25 cellular contexts compared by ENCODE assay signal in the genomic region with DNA sequence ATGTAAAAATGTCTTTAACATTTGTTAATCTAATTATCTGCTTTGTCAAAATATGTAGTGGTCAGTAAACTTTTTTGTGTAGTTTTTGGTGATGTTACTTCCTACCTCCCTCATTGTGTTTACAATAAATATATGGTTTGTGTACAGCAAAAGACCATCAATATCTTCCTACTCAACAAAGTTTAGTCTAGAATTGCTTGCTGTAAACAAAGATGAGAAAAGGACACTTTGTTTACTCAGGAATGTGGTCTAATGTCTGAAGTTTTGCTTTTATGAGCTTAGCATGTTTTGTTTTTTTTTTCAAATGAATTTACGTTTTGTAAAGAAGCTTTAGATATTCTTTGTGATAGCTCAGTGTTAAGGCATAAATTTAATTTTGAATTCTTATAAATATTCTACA.
"Had no signal": no experiment of that assay in that cellular context is flagged by ENCODE, and none has a peak within 500 bp of the region (broad histone marks: within the 10 kb centered on the region; RNA-seq: fewer than 3 reads in every experiment).

No MANE protein-coding gene starts in this region.

- H3K4me1 ChIP-seq: colonic mucosa, esophagus muscularis mucosa, esophagus squamous epithelium, foreskin keratinocyte, gastrocnemius medialis had no signal

- FAIRE-seq: colon, endothelial cell of umbilical vein, frontal cortex had no signal

- H3K4me3 ChIP-seq: colonic mucosa, coronary artery, dorsolateral prefrontal cortex, esophagus muscularis mucosa, esophagus squamous epithelium, gastrocnemius medialis, gastroesophageal sphincter, heart left ventricle had no signal

- H3K9me3 ChIP-seq: colonic mucosa, esophagus muscularis mucosa, esophagus squamous epithelium, gastrocnemius medialis, gastroesophageal sphincter had no signal

- DNase-seq: colonic mucosa; cortex of kidney; dermis blood vessel endothelial cell; dorsolateral prefrontal cortex; effector CD4-positive, alpha-beta T cell; effector CD8-positive, alpha-beta T cell; effector memory CD4-positive, alpha-beta T cell; effector memory CD8-positive, alpha-beta T cell; endodermal cell; erythroblast; esophagus squamous epithelium; foreskin fibroblast; foreskin keratinocyte; foreskin melanocyte; gastrocnemius medialis; glutamatergic neuron; head of caudate nucleus; heart left ventricle had no signal

- H3K27ac ChIP-seq: colonic mucosa, coronary artery, dorsolateral prefrontal cortex, epithelial cell of prostate, esophagus muscularis mucosa, esophagus squamous epithelium, foreskin keratinocyte, gastrocnemius medialis, gastroesophageal sphincter, heart left ventricle had no signal

- H3K27me3 ChIP-seq: colonic mucosa, dorsolateral prefrontal cortex, esophagus muscularis mucosa, esophagus squamous epithelium, foreskin keratinocyte, gastrocnemius medialis, gastroesophageal sphincter, heart left ventricle had no signal

- H3K36me3 ChIP-seq: colonic mucosa, esophagus muscularis mucosa, esophagus squamous epithelium, gastrocnemius medialis, gastroesophageal sphincter, heart left ventricle had no signal
